Comparison of ENCODE assay signal across 3 cellular contexts in the genomic region with DNA sequence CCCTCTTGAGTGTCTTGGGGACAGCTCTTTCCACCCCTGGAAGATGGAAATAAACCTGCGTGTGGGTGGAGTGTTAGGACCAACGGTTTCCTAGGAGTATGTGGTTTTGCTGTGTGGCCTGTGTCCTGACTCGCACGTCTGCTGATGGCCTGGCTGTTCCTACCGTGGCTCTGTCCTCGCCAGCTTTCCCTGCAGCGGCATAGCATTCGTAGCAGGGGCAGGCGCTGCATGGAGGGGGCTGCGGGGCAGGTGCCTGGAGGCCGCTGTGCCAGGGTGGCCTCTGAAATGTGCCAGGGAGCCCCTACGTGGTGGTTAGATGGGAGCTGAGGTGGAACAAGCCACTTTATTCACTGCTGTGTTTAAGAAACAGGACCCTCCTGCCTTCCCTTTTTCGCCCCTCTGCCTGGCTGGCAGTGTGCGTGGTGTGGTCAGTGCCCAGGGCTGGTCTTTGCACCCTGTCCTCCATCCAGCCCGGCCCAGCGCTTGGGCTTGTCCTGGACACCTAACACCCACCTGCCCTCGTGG.
TF ChIP-seq lines count a peak whose summit lies in the region.

No MANE protein-coding gene starts in this region.

TF ChIP-seq in GM12891, 5 proteins besides CTCF, POLR2A, EP300 and RAD21:
- no peak for TF ChIP-seq PAX5 (IDR thresholded peaks at IDR 0.05; ENCODE audit: insufficient read depth, low read length, severe bottlenecking)
- TF ChIP-seq POU2F2 (IDR thresholded peaks at IDR 0.05; ENCODE audit: low read depth, low read length), result no peak
- TF ChIP-seq SPI1 (IDR thresholded peaks at IDR 0.05; ENCODE audit: low read depth, low read length), result no peak
- TF ChIP-seq TAF1 (IDR thresholded peaks at IDR 0.05; ENCODE audit: low read depth, low read length), result no peak
- no peak for TF ChIP-seq POLR2AphosphoS5 (IDR thresholded peaks at IDR 0.05; ENCODE audit: low read depth, low read length)
TF ChIP-seq in GM12891: peak in this region for 0.

TF ChIP-seq in K562, 482 proteins besides CTCF, POLR2A, EP300 and RAD21:
- TF ChIP-seq, protein P1, sequence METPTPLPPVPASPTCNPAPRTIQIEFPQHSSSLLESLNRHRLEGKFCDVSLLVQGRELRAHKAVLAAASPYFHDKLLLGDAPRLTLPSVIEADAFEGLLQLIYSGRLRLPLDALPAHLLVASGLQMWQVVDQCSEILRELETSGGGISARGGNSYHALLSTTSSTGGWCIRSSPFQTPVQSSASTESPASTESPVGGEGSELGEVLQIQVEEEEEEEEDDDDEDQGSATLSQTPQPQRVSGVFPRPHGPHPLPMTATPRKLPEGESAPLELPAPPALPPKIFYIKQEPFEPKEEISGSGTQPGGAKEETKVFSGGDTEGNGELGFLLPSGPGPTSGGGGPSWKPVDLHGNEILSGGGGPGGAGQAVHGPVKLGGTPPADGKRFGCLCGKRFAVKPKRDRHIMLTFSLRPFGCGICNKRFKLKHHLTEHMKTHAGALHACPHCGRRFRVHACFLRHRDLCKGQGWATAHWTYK (CRISPR knock-in tag; IDR thresholded peaks at IDR 0.05), result peak; percentile 82; the same call in 1 of the 2 replicates
- TF ChIP-seq EGR1 (conservative IDR thresholded peaks at IDR 0.05) (peak; percentile 36; the same call in 1 of the 2 replicates), FOXK2 (conservative IDR thresholded peaks at IDR 0.05 in 1 of 2, IDR thresholded peaks at IDR 0.05 in 1 of 2; ENCODE audit: low read depth in 2 of 2) (no peak), ZNF766 (CRISPR knock-in tag; conservative IDR thresholded peaks at IDR 0.05) (0 out of 2 replicates have a peak, but pooled peaks have one; percentile 4)

TF ChIP-seq in GM23338, 12 proteins besides CTCF, POLR2A, EP300 and RAD21:
- no peak for TF ChIP-seq EZH2 (IDR thresholded peaks at IDR 0.05; ENCODE audit: low read depth, unreplicated experiment)
- TF ChIP-seq POLR2AphosphoS5 (IDR thresholded peaks at IDR 0.05; ENCODE audit: low read depth), result no peak
- TF ChIP-seq, protein P2, sequence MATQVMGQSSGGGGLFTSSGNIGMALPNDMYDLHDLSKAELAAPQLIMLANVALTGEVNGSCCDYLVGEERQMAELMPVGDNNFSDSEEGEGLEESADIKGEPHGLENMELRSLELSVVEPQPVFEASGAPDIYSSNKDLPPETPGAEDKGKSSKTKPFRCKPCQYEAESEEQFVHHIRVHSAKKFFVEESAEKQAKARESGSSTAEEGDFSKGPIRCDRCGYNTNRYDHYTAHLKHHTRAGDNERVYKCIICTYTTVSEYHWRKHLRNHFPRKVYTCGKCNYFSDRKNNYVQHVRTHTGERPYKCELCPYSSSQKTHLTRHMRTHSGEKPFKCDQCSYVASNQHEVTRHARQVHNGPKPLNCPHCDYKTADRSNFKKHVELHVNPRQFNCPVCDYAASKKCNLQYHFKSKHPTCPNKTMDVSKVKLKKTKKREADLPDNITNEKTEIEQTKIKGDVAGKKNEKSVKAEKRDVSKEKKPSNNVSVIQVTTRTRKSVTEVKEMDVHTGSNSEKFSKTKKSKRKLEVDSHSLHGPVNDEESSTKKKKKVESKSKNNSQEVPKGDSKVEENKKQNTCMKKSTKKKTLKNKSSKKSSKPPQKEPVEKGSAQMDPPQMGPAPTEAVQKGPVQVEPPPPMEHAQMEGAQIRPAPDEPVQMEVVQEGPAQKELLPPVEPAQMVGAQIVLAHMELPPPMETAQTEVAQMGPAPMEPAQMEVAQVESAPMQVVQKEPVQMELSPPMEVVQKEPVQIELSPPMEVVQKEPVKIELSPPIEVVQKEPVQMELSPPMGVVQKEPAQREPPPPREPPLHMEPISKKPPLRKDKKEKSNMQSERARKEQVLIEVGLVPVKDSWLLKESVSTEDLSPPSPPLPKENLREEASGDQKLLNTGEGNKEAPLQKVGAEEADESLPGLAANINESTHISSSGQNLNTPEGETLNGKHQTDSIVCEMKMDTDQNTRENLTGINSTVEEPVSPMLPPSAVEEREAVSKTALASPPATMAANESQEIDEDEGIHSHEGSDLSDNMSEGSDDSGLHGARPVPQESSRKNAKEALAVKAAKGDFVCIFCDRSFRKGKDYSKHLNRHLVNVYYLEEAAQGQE (IDR thresholded peaks at IDR 0.05; ENCODE audit: unreplicated experiment), result no peak
- no peak for TF ChIP-seq JUNB (IDR thresholded peaks at IDR 0.05; ENCODE audit: unreplicated experiment)
- TF ChIP-seq ZNF331 (CRISPR knock-in tag; IDR thresholded peaks at IDR 0.05; ENCODE audit: low read depth), result no peak
- TF ChIP-seq, protein P3, sequence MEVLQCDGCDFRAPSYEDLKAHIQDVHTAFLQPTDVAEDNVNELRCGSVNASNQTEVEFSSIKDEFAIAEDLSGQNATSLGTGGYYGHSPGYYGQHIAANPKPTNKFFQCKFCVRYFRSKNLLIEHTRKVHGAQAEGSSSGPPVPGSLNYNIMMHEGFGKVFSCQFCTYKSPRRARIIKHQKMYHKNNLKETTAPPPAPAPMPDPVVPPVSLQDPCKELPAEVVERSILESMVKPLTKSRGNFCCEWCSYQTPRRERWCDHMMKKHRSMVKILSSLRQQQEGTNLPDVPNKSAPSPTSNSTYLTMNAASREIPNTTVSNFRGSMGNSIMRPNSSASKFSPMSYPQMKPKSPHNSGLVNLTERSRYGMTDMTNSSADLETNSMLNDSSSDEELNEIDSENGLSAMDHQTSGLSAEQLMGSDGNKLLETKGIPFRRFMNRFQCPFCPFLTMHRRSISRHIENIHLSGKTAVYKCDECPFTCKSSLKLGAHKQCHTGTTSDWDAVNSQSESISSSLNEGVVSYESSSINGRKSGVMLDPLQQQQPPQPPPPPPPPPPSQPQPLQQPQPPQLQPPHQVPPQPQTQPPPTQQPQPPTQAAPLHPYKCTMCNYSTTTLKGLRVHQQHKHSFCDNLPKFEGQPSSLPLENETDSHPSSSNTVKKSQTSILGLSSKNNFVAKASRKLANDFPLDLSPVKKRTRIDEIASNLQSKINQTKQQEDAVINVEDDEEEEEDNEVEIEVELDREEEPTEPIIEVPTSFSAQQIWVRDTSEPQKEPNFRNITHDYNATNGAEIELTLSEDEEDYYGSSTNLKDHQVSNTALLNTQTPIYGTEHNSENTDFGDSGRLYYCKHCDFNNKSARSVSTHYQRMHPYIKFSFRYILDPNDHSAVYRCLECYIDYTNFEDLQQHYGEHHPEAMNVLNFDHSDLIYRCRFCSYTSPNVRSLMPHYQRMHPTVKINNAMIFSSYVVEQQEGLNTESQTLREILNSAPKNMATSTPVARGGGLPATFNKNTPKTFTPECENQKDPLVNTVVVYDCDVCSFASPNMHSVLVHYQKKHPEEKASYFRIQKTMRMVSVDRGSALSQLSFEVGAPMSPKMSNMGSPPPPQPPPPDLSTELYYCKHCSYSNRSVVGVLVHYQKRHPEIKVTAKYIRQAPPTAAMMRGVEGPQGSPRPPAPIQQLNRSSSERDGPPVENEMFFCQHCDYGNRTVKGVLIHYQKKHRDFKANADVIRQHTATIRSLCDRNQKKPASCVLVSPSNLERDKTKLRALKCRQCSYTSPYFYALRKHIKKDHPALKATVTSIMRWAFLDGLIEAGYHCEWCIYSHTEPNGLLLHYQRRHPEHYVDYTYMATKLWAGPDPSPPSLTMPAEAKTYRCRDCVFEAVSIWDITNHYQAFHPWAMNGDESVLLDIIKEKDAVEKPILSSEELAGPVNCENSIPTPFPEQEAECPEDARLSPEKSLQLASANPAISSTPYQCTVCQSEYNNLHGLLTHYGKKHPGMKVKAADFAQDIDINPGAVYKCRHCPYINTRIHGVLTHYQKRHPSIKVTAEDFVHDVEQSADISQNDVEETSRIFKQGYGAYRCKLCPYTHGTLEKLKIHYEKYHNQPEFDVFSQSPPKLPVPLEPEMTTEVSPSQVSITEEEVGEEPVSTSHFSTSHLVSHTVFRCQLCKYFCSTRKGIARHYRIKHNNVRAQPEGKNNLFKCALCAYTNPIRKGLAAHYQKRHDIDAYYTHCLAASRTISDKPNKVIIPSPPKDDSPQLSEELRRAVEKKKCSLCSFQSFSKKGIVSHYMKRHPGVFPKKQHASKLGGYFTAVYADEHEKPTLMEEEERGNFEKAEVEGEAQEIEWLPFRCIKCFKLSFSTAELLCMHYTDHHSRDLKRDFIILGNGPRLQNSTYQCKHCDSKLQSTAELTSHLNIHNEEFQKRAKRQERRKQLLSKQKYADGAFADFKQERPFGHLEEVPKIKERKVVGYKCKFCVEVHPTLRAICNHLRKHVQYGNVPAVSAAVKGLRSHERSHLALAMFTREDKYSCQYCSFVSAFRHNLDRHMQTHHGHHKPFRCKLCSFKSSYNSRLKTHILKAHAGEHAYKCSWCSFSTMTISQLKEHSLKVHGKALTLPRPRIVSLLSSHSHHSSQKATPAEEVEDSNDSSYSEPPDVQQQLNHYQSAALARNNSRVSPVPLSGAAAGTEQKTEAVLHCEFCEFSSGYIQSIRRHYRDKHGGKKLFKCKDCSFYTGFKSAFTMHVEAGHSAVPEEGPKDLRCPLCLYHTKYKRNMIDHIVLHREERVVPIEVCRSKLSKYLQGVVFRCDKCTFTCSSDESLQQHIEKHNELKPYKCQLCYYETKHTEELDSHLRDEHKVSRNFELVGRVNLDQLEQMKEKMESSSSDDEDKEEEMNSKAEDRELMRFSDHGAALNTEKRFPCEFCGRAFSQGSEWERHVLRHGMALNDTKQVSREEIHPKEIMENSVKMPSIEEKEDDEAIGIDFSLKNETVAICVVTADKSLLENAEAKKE (CRISPR knock-in tag; IDR thresholded peaks at IDR 0.05), result no peak
- TF ChIP-seq, protein P4, sequence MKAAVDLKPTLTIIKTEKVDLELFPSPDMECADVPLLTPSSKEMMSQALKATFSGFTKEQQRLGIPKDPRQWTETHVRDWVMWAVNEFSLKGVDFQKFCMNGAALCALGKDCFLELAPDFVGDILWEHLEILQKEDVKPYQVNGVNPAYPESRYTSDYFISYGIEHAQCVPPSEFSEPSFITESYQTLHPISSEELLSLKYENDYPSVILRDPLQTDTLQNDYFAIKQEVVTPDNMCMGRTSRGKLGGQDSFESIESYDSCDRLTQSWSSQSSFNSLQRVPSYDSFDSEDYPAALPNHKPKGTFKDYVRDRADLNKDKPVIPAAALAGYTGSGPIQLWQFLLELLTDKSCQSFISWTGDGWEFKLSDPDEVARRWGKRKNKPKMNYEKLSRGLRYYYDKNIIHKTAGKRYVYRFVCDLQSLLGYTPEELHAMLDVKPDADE (IDR thresholded peaks at IDR 0.05), result no peak
- no peak for TF ChIP-seq EZH2phosphoT487 (IDR thresholded peaks at IDR 0.05; ENCODE audit: unreplicated experiment)
- TF ChIP-seq ZNF114 (CRISPR knock-in tag; IDR thresholded peaks at IDR 0.05), result no peak
- no peak for TF ChIP-seq NANOG (IDR thresholded peaks at IDR 0.05; ENCODE audit: borderline replicate concordance)
- TF ChIP-seq STAT1 (IDR thresholded peaks at IDR 0.05; ENCODE audit: unreplicated experiment), result no peak
- no peak for TF ChIP-seq CREB1 (CRISPR knock-in tag; IDR thresholded peaks at IDR 0.05; ENCODE audit: low read depth)
